Comparison of ENCODE assay signal across 1 cellular context in the genomic region with DNA sequence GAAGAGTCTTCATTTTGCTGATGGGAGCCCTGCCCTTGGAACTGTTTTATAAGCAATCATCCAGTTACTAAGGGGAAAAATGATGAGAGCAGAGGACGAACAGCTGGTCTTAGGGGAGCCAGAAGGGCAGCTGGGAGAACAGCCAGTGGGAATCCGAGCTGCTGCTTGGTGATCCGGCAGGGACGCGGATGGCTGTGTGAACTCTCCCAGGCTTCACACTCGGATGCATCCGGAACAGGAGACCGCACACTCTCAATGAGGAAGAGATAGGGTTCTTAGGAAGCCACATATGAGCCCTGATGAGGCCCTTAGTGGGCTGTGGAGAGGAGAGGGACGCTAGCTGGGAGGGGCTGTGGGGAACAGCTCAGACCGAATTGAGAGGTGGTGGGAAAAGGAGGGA.
TF ChIP-seq lines count a peak whose summit lies in the region.

No MANE protein-coding gene starts in this region.

TF ChIP-seq in neural cell, 6 proteins besides CTCF, POLR2A, EP300 and RAD21 (continued from another document):
- TF ChIP-seq, protein P1, sequence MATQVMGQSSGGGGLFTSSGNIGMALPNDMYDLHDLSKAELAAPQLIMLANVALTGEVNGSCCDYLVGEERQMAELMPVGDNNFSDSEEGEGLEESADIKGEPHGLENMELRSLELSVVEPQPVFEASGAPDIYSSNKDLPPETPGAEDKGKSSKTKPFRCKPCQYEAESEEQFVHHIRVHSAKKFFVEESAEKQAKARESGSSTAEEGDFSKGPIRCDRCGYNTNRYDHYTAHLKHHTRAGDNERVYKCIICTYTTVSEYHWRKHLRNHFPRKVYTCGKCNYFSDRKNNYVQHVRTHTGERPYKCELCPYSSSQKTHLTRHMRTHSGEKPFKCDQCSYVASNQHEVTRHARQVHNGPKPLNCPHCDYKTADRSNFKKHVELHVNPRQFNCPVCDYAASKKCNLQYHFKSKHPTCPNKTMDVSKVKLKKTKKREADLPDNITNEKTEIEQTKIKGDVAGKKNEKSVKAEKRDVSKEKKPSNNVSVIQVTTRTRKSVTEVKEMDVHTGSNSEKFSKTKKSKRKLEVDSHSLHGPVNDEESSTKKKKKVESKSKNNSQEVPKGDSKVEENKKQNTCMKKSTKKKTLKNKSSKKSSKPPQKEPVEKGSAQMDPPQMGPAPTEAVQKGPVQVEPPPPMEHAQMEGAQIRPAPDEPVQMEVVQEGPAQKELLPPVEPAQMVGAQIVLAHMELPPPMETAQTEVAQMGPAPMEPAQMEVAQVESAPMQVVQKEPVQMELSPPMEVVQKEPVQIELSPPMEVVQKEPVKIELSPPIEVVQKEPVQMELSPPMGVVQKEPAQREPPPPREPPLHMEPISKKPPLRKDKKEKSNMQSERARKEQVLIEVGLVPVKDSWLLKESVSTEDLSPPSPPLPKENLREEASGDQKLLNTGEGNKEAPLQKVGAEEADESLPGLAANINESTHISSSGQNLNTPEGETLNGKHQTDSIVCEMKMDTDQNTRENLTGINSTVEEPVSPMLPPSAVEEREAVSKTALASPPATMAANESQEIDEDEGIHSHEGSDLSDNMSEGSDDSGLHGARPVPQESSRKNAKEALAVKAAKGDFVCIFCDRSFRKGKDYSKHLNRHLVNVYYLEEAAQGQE (IDR thresholded peaks at IDR 0.05; ENCODE audit: borderline replicate concordance), result peak; percentile 19
- no peak for TF ChIP-seq MXI1 (conservative IDR thresholded peaks at IDR 0.05; ENCODE audit: poor library complexity, severe bottlenecking)
